In genomic region chr5:176810687-176811501, GRCh38 we compare ENCODE assay signal across 1 cellular context.
TF ChIP-seq lines count a peak whose summit lies in the region.

No MANE protein-coding gene starts in this region.

TF ChIP-seq in HEK293, 187 proteins besides CTCF, POLR2A, EP300 and RAD21 (continued from another document and continues in another):
- TF ChIP-seq HIC1 (tag by site-specific recombination; IDR thresholded peaks at IDR 0.05) (peak; percentile 8; the same call in 1 of the 2 replicates), ZNF146 (tag by site-specific recombination; IDR thresholded peaks at IDR 0.05) (no peak), HOXD13 (CRISPR knock-in tag; IDR thresholded peaks at IDR 0.05; ENCODE audit: borderline replicate concordance) (no peak), ZNF571 (tag by site-specific recombination; IDR thresholded peaks at IDR 0.05) (no peak), OVOL3 (tag by site-specific recombination; IDR thresholded peaks at IDR 0.05) (no peak), ZSCAN4 (tag by site-specific recombination; IDR thresholded peaks at IDR 0.05) (no peak), ZNF214 (tag by site-specific recombination; IDR thresholded peaks at IDR 0.05; ENCODE audit: borderline replicate concordance) (no peak), ZNF341 (tag by site-specific recombination; IDR thresholded peaks at IDR 0.05; ENCODE audit: low read depth) (peak; percentile 59; the same call in 1 of the 2 replicates), ZNF701 (tag by site-specific recombination; IDR thresholded peaks at IDR 0.05) (no peak), ZNF184 (tag by site-specific recombination; IDR thresholded peaks at IDR 0.05) (no peak), ZNF747 (tag by site-specific recombination; IDR thresholded peaks at IDR 0.05) (no peak), ZNF426 (tag by site-specific recombination; IDR thresholded peaks at IDR 0.05) (no peak), ZNF664 (tag by site-specific recombination; IDR thresholded peaks at IDR 0.05) (no peak), ZNF114 (tag by site-specific recombination; IDR thresholded peaks at IDR 0.05) (no peak), SCRT2 (tag by site-specific recombination; IDR thresholded peaks at IDR 0.05) (no peak), ZNF132 (tag by site-specific recombination; IDR thresholded peaks at IDR 0.05; ENCODE audit: borderline replicate concordance) (no peak), WT1 (tag by site-specific recombination; IDR thresholded peaks at IDR 0.05) (no peak), ZNF548 (tag by site-specific recombination; IDR thresholded peaks at IDR 0.05) (no peak), ZBTB6 (tag by site-specific recombination; IDR thresholded peaks at IDR 0.05) (no peak), ZNF416 (tag by site-specific recombination; IDR thresholded peaks at IDR 0.05) (no peak), ZNF433 (tag by site-specific recombination; IDR thresholded peaks at IDR 0.05; ENCODE audit: low read depth) (no peak), ZNF530 (tag by site-specific recombination; IDR thresholded peaks at IDR 0.05; ENCODE audit: low read depth) (no peak), ZNF140 (tag by site-specific recombination; IDR thresholded peaks at IDR 0.05) (no peak), ZNF510 (tag by site-specific recombination; IDR thresholded peaks at IDR 0.05; ENCODE audit: insufficient replicate concordance) (no peak), ZNF292 (tag by site-specific recombination; IDR thresholded peaks at IDR 0.05; ENCODE audit: borderline replicate concordance, low read depth) (no peak), ZNF670 (tag by site-specific recombination; IDR thresholded peaks at IDR 0.05; ENCODE audit: low read depth) (no peak), ZNF16 (tag by site-specific recombination; IDR thresholded peaks at IDR 0.05; ENCODE audit: low read depth) (no peak), ZNF274 (IDR thresholded peaks at IDR 0.05; ENCODE audit: low read length) (no peak), ZNF274 (tag by site-specific recombination; IDR thresholded peaks at IDR 0.05; ENCODE audit: borderline replicate concordance) (no peak), ZNF692 (tag by site-specific recombination; IDR thresholded peaks at IDR 0.05) (no peak), ZNF311 (tag by site-specific recombination; IDR thresholded peaks at IDR 0.05; ENCODE audit: borderline replicate concordance) (no peak), ZNF37A (tag by site-specific recombination; IDR thresholded peaks at IDR 0.05) (no peak), ZNF394 (tag by site-specific recombination; IDR thresholded peaks at IDR 0.05; ENCODE audit: borderline replicate concordance) (no peak), ZNF843 (tag by site-specific recombination; IDR thresholded peaks at IDR 0.05) (no peak), ZBTB10 (tag by site-specific recombination; IDR thresholded peaks at IDR 0.05) (peak; percentile 46; the same call in 1 of the 2 replicates), ZNF391 (tag by site-specific recombination; IDR thresholded peaks at IDR 0.05; ENCODE audit: borderline replicate concordance, low read depth) (no peak), ZNF398 (tag by site-specific recombination; IDR thresholded peaks at IDR 0.05) (no peak; the same call in 1 of the 2 replicates), ZBTB1 (tag by site-specific recombination; IDR thresholded peaks at IDR 0.05) (no peak), ZNF169 (tag by site-specific recombination; IDR thresholded peaks at IDR 0.05) (no peak), ZNF239 (tag by site-specific recombination; IDR thresholded peaks at IDR 0.05) (no peak), ZNF354C (tag by site-specific recombination; IDR thresholded peaks at IDR 0.05; ENCODE audit: borderline replicate concordance, low read depth) (no peak), GLIS1 (tag by site-specific recombination; IDR thresholded peaks at IDR 0.05) (peak; percentile 90), ZNF639 (tag by site-specific recombination; IDR thresholded peaks at IDR 0.05) (no peak), ZBTB11 (tag by site-specific recombination; conservative IDR thresholded peaks at IDR 0.05; ENCODE audit: low read depth) (peak; percentile 47; the same call in 1 of the 2 replicates), ZNF138 (tag by site-specific recombination; IDR thresholded peaks at IDR 0.05; ENCODE audit: borderline replicate concordance) (no peak), ZNF335 (tag by site-specific recombination; conservative IDR thresholded peaks at IDR 0.05) (peak; percentile 54), ZNF280D (tag by site-specific recombination; IDR thresholded peaks at IDR 0.05) (no peak), FEZF1 (tag by site-specific recombination; IDR thresholded peaks at IDR 0.05) (no peak), ZNF174 (tag by site-specific recombination; IDR thresholded peaks at IDR 0.05) (no peak)
